In genomic region chr19:22116760-22117159, GRCh38 we compare ENCODE assay signal across 40 cellular contexts.
"Had no signal": no experiment of that assay in that cellular context is flagged by ENCODE, and none has a peak within 500 bp of the region (broad histone marks: within the 10 kb centered on the region; RNA-seq: fewer than 3 reads in every experiment).

No MANE protein-coding gene starts in this region.

- H3K36me3 ChIP-seq: adrenal gland, ascending aorta, brain microvascular endothelial cell, breast epithelium, cardiac muscle cell had no signal

- H3K27ac ChIP-seq: adrenal gland, ascending aorta, body of pancreas, brain microvascular endothelial cell, breast epithelium, cardiac muscle cell had no signal

- H3K9me3 ChIP-seq: ascending aorta, body of pancreas had no signal

- H3K27me3 Mint-ChIP-seq: activated naive CD4-positive, alpha-beta T cell treated with anti-CD3 and anti-CD28 coated beads, Interleukin-2, amount 10 ng/mL, durations not matched to agents 7 days and 5 days; activated naive CD4-positive, alpha-beta T cell treated with anti-CD3 and anti-CD28 coated beads, Interleukin-2, amount 50 U/mL, for 24 hours; activated naive CD8-positive, alpha-beta T cell; activated naive CD8-positive, alpha-beta T cell treated with anti-CD3 and anti-CD28 coated beads for 36 hours; activated naive CD8-positive, alpha-beta T cell treated with anti-CD3 and anti-CD28 coated beads, Interleukin-2, amount 10 ng/mL, durations not matched to agents 7 days and 5 days; activated naive CD8-positive, alpha-beta T cell treated with anti-CD3 and anti-CD28 coated beads, Interleukin-2, amount 50 U/mL, for 24 hours; activated T-cell treated with anti-CD3 and anti-CD28 coated beads, Interleukin-2, amount 50 U/mL, for 24 hours; activated T-helper 17 cell treated with anti-CD3 and anti-CD28 coated beads, Interleukin-2, amount 50 U/mL, for 72 hours; central memory CD8-positive, alpha-beta T cell had no signal

- H3K4me1 ChIP-seq: adrenal gland, ascending aorta, body of pancreas, breast epithelium had no signal

- H3K4me3 ChIP-seq: adrenal gland, ascending aorta, body of pancreas, breast epithelium, cardiac muscle cell had no signal

- H3K4me1 Mint-ChIP-seq: activated naive CD4-positive, alpha-beta T cell treated with anti-CD3 and anti-CD28 coated beads, Interleukin-2, amount 10 ng/mL, durations not matched to agents 7 days and 5 days; activated naive CD4-positive, alpha-beta T cell treated with anti-CD3 and anti-CD28 coated beads, Interleukin-2, amount 50 U/mL, for 24 hours; activated naive CD8-positive, alpha-beta T cell treated with anti-CD3 and anti-CD28 coated beads for 36 hours; activated naive CD8-positive, alpha-beta T cell treated with anti-CD3 and anti-CD28 coated beads, Interleukin-2, amount 10 ng/mL, durations not matched to agents 7 days and 5 days; activated naive CD8-positive, alpha-beta T cell treated with anti-CD3 and anti-CD28 coated beads, Interleukin-2, amount 50 U/mL, for 24 hours; activated T-helper 17 cell treated with anti-CD3 and anti-CD28 coated beads, Interleukin-2, amount 50 U/mL, for 72 hours; brain; central memory CD8-positive, alpha-beta T cell had no signal

- DNase-seq: activated effector memory CD4-positive, alpha-beta T cell treated with anti-CD3 and anti-CD28 coated beads, Interleukin-2, amount 50 U/mL, for 16 hours; activated effector memory CD4-positive, alpha-beta T cell treated with Interleukin-2 at 50 U/mL for 16 hours; activated gamma-delta T cell; activated gamma-delta T cell treated with Interleukin-2 at 50 U/mL for 16 hours; activated naive CD4-positive, alpha-beta T cell; activated naive CD4-positive, alpha-beta T cell treated with anti-CD3 and anti-CD28 coated beads for 36 hours; activated naive CD4-positive, alpha-beta T cell treated with anti-CD3 and anti-CD28 coated beads, Interleukin-2, amount 10 ng/mL, durations not matched to agents 7 days and 5 days; activated naive CD4-positive, alpha-beta T cell treated with anti-CD3 and anti-CD28 coated beads, Interleukin-2, amount 50 U/mL, for 16 hours; activated naive CD4-positive, alpha-beta T cell treated with Interleukin-2 at 50 U/mL for 16 hours; activated naive CD8-positive, alpha-beta T cell treated with anti-CD3 and anti-CD28 coated beads for 36 hours; activated naive CD8-positive, alpha-beta T cell treated with anti-CD3 and anti-CD28 coated beads, Interleukin-2, amount 10 ng/mL, durations not matched to agents 7 days and 5 days; activated naive CD8-positive, alpha-beta T cell treated with anti-CD3 and anti-CD28 coated beads, Interleukin-2, amount 50 U/mL, for 24 hours; activated T-cell treated with anti-CD3 and anti-CD28 coated beads, Interleukin-2, amount 50 U/mL, for 1 hour; activated T-cell treated with anti-CD3 and anti-CD28 coated beads, Interleukin-2, amount 50 U/mL, for 24 hours; activated T-cell treated with anti-CD3 and anti-CD28 coated beads, Interleukin-2, amount 50 U/mL, for 4 hours; activated T-cell treated with anti-CD3 and anti-CD28 coated beads, Interleukin-2, amount 50 U/mL, for 48 hours; activated T-cell treated with anti-CD3 and anti-CD28 coated beads, Interleukin-2, amount 50 U/mL, for 72 hours; adrenal gland; amniotic stem cell; amygdala; anterior cingulate cortex; aorta; body of pancreas; brain microvascular endothelial cell; caudate nucleus; central memory CD4-positive, alpha-beta T cell; cerebellar nuclear complex had no signal

- FAIRE-seq: astrocyte, bronchial epithelial cell had no signal

- H3K4me3 Mint-ChIP-seq: activated naive CD4-positive, alpha-beta T cell treated with anti-CD3 and anti-CD28 coated beads for 36 hours; activated naive CD4-positive, alpha-beta T cell treated with anti-CD3 and anti-CD28 coated beads, Interleukin-2, amount 10 ng/mL, durations not matched to agents 7 days and 5 days; activated naive CD4-positive, alpha-beta T cell treated with anti-CD3 and anti-CD28 coated beads, Interleukin-2, amount 50 U/mL, for 24 hours; activated naive CD8-positive, alpha-beta T cell; activated naive CD8-positive, alpha-beta T cell treated with anti-CD3 and anti-CD28 coated beads for 36 hours; activated naive CD8-positive, alpha-beta T cell treated with anti-CD3 and anti-CD28 coated beads, Interleukin-2, amount 10 ng/mL, durations not matched to agents 7 days and 5 days; activated naive CD8-positive, alpha-beta T cell treated with anti-CD3 and anti-CD28 coated beads, Interleukin-2, amount 50 U/mL, for 24 hours; activated T-cell treated with anti-CD3 and anti-CD28 coated beads, Interleukin-2, amount 50 U/mL, for 24 hours; activated T-cell treated with anti-CD3 and anti-CD28 coated beads, Interleukin-2, amount 50 U/mL, for 4 hours; activated T-cell treated with anti-CD3 and anti-CD28 coated beads, Interleukin-2, amount 50 U/mL, for 72 hours; activated T-helper 1 cell treated with anti-CD3 and anti-CD28 coated beads, Interleukin-12 subunit alpha, Interleukin-12 subunit beta, Interleukin-2, Interleukin-4 antibody, amounts not matched to agents 30 ng/mL and 10 ng/mL and 1 ng/mL, durations not matched to agents 14 hours and 24 hours and 36 hours; activated T-helper 17 cell treated with anti-CD3 and anti-CD28 coated beads, Interleukin-2, amount 50 U/mL, for 72 hours; brain; central memory CD8-positive, alpha-beta T cell had no signal

- H3K27me3 ChIP-seq: adrenal gland, ascending aorta, body of pancreas, brain microvascular endothelial cell, breast epithelium, cardiac muscle cell had no signal

- H3K27ac Mint-ChIP-seq: activated naive CD4-positive, alpha-beta T cell treated with anti-CD3 and anti-CD28 coated beads for 36 hours; activated naive CD4-positive, alpha-beta T cell treated with anti-CD3 and anti-CD28 coated beads, Interleukin-2, amount 10 ng/mL, durations not matched to agents 7 days and 5 days; activated naive CD4-positive, alpha-beta T cell treated with anti-CD3 and anti-CD28 coated beads, Interleukin-2, amount 50 U/mL, for 24 hours; activated naive CD4-positive, alpha-beta T cell treated with anti-CD3 and anti-CD28 coated beads, Interleukin-2, amount 50 U/mL, for 72 hours; activated naive CD8-positive, alpha-beta T cell; activated naive CD8-positive, alpha-beta T cell treated with anti-CD3 and anti-CD28 coated beads for 36 hours; activated naive CD8-positive, alpha-beta T cell treated with anti-CD3 and anti-CD28 coated beads, Interleukin-2, amount 10 ng/mL, durations not matched to agents 7 days and 5 days; activated naive CD8-positive, alpha-beta T cell treated with anti-CD3 and anti-CD28 coated beads, Interleukin-2, amount 50 U/mL, for 24 hours; activated T-cell treated with anti-CD3 and anti-CD28 coated beads, Interleukin-2, amount 50 U/mL, for 24 hours; activated T-cell treated with anti-CD3 and anti-CD28 coated beads, Interleukin-2, amount 50 U/mL, for 72 hours; activated T-helper 1 cell treated with anti-CD3 and anti-CD28 coated beads, Interleukin-12 subunit alpha, Interleukin-12 subunit beta, Interleukin-2, Interleukin-4 antibody, amounts not matched to agents 30 ng/mL and 10 ng/mL and 1 ng/mL, durations not matched to agents 14 hours and 24 hours and 36 hours; activated T-helper 17 cell treated with anti-CD3 and anti-CD28 coated beads, Interleukin-2, amount 50 U/mL, for 72 hours; activated T-helper 2 cell treated with anti-CD3 and anti-CD28 coated beads, Interferon-gamma antibody, Interleukin-2, Interleukin-4, amounts not matched to agents 10 μg/mL and 5 μg/mL and 100 μg/mL, durations not matched to agents 14 hours and 24 hours and 36 hours; brain had no signal

- H3K36me3 Mint-ChIP-seq: activated naive CD4-positive, alpha-beta T cell treated with anti-CD3 and anti-CD28 coated beads, Interleukin-2, amount 10 ng/mL, durations not matched to agents 7 days and 5 days; activated naive CD4-positive, alpha-beta T cell treated with anti-CD3 and anti-CD28 coated beads, Interleukin-2, amount 50 U/mL, for 24 hours; activated naive CD8-positive, alpha-beta T cell; activated naive CD8-positive, alpha-beta T cell treated with anti-CD3 and anti-CD28 coated beads for 36 hours; activated naive CD8-positive, alpha-beta T cell treated with anti-CD3 and anti-CD28 coated beads, Interleukin-2, amount 10 ng/mL, durations not matched to agents 7 days and 5 days; brain had no signal

- ATAC-seq: activated naive CD4-positive, alpha-beta T cell treated with anti-CD3 and anti-CD28 coated beads, Interleukin-2, amount 50 U/mL, for 72 hours; activated naive CD8-positive, alpha-beta T cell treated with anti-CD3 and anti-CD28 coated beads, Interleukin-2, amount 50 U/mL, for 24 hours; activated T-cell treated with anti-CD3 and anti-CD28 coated beads, Interleukin-2, amount 50 U/mL, for 4 hours; activated T-cell treated with anti-CD3 and anti-CD28 coated beads, Interleukin-2, amount 50 U/mL, for 72 hours; activated T-helper 17 cell treated with anti-CD3 and anti-CD28 coated beads, Interleukin-2, amount 50 U/mL, for 72 hours; body of pancreas had no signal
